22 cellular contexts compared by ENCODE assay signal in the genomic region with DNA sequence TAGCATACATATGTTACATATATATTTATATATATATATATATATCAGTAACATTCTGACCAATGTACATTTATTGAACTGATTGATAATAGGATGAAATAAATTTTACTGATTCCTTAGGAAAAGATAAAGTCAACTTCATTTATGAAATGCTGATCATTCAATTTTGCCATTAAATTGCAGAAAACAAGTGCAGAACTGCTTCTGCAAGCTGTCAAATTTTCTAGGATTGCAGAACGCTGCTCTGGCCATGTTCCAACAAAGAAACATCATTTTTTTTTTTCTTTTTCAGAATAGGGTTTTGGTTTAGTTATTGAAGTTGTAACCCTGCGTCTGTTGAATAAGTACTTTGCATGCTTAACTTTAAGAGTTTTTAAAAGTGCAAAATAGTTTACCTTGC. TPM values are rescaled to one million over a fixed set of nuclear protein-coding genes. Genes with fewer than 3 reads are reported as not detected.
"Had no signal": no experiment of that assay in that cellular context is flagged by ENCODE, and none has a peak within 500 bp of the region (broad histone marks: within the 10 kb centered on the region; RNA-seq: fewer than 3 reads in every experiment).

No MANE protein-coding gene starts in this region.

- H3K36me3 Mint-ChIP-seq: IgD-negative memory B cell had no signal

- H3K9ac ChIP-seq: KMS-11, SK-N-SH had no signal

- H3K9me3 ChIP-seq: SJSA1, SK-N-SH had no signal

- ATAC-seq: K562 had no signal

- H3K4me2 ChIP-seq: KMS-11, SK-N-SH had no signal

- H3K27ac Mint-ChIP-seq: IgD-negative memory B cell had no signal

- H3K36me3 ChIP-seq: SJSA1 had no signal

- H3K27me3 ChIP-seq: SJSA1 had no signal

- DNase-seq: Kasumi-1, NCI-H1092 treated with DMSO at 0.1 percent for 48 hours, NCI-H1436, NCI-H187, NCI-H2029, NCI-H2081 treated with DMSO at 0.1 percent for 48 hours, NCI-H226, NCI-H510A, NCI-H524 treated with DMSO at 0.1 percent for 48 hours, NCI-H69, NCI-H774, Right ventricle myocardium superior, RPMI8226, SIG-M5, SK-N-SH had no signal

- H3K4me1 Mint-ChIP-seq: IgD-negative memory B cell had no signal

- FAIRE-seq: K562, RCC 7860 had no signal

- H3K4me3 ChIP-seq: K562, SJSA1 had no signal

- H3K4me3 Mint-ChIP-seq: IgD-negative memory B cell had no signal

- H3K27ac ChIP-seq: KMS-11 had no signal

- H3K27me3 Mint-ChIP-seq: IgD-negative memory B cell had no signal

RNA-seq across cellular contexts. Expression of a gene that starts 0.5 kb away (rescaled TPM):
- total RNA-seq: HT-29, K562, M059J, Right ventricle myocardium superior had no signal
- polyA plus RNA-seq: IgD-negative memory B cell, K562, SK-N-SH had no signal

RNA-seq across cellular contexts. Expression of a gene that starts 52.6 kb away (rescaled TPM):
- total RNA-seq: HT-29, K562, Right ventricle myocardium superior had no signal
- polyA plus RNA-seq: IgD-negative memory B cell, K562, SK-N-SH had no signal

RNA-seq across cellular contexts. Expression of a gene that starts 53.9 kb away (rescaled TPM):
- polyA plus RNA-seq: IgD-negative memory B cell, K562 had no signal
